10 cellular contexts compared by ENCODE assay signal in genomic region chr20:32510601-32511357, GRCh38.
DNase-seq lines count a peak whose midpoint lies in the region; ATAC-seq lines count a peak whose summit lies in the region.
"Had no signal": no experiment of that assay in that cellular context is flagged by ENCODE, and none has a peak within 500 bp of the region (broad histone marks: within the 10 kb centered on the region; RNA-seq: fewer than 3 reads in every experiment).

No MANE protein-coding gene starts in this region.

- H2BK120ac ChIP-seq in mesendoderm (ENCODE audit: low read depth, low read length) = no peak overlapping the region

- no peaks in the 10 kb centered on the region for H3K36me3 ChIP-seq in mesendoderm (ENCODE audit: control insufficient read depth, insufficient read depth, low read length)
- H3K36me3 ChIP-seq in aorta (ENCODE audit: control insufficient read depth in 1 of 2, insufficient read depth in 2 of 2, low read length in 1 of 2) = no peaks in the 10 kb centered on the region

- H3K79me2 ChIP-seq in mesendoderm (ENCODE audit: control insufficient read depth, insufficient read depth, low read length) = no peaks in the 10 kb centered on the region

- H2BK5ac ChIP-seq in mesendoderm (ENCODE audit: low read length) = no peak overlapping the region

- no peak overlapping the region for H3K9ac ChIP-seq in mesendoderm (ENCODE audit: low read length)

- H3K27me3 ChIP-seq in mesendoderm (ENCODE audit: insufficient read depth, low read length, poor library complexity) (no peaks in the 10 kb centered on the region), aorta (ENCODE audit: control insufficient read depth in 1 of 2, insufficient read depth in 2 of 2, low read length in 1 of 2) (no peaks in the 10 kb centered on the region)

- no peaks in the 10 kb centered on the region for H3K79me1 ChIP-seq in mesendoderm (ENCODE audit: low read length)

- no CpG with 5 or more reads among the region's 17 CpGs for WGBS in mesendoderm (ENCODE audit: extremely low coverage, insufficient coverage, low lambda C conversion rate)
- 70 to 75% methylated on average over 16 to 17 of the region's 17 CpGs for WGBS in aorta, 2 donors

- no peak overlapping the region for H4K8ac ChIP-seq in mesendoderm (ENCODE audit: low read depth, low read length)

- peak overlapping the region; percentile 19 for H3K18ac ChIP-seq in mesendoderm (ENCODE audit: low read length)

- no peaks in the 10 kb centered on the region for H3K27me3 Mint-ChIP-seq in activated naive CD4-positive, alpha-beta T cell treated with anti-CD3 and anti-CD28 coated beads, Interleukin-2, amount 50 U/mL, for 24 hours

- H3K27ac ChIP-seq in mesendoderm (ENCODE audit: low read depth, low read length) = no peak overlapping the region
- H3K27ac ChIP-seq in aorta (ENCODE audit: low read depth in 1 of 2, low read length in 2 of 2) = no peak overlapping the region

- H3K4me3 ChIP-seq in mesendoderm (ENCODE audit: low read length) (no peak overlapping the region), aorta (ENCODE audit: low read length in 2 of 2) (no peak overlapping the region)

- no peak overlapping the region for H3K4ac ChIP-seq in mesendoderm (ENCODE audit: low read depth, low read length)

- H3K4me3 Mint-ChIP-seq in activated naive CD4-positive, alpha-beta T cell treated with anti-CD3 and anti-CD28 coated beads, Interleukin-2, amount 50 U/mL, for 24 hours = peak overlapping the region; percentile 82

- peaks cover 92% of the 10 kb centered on the region for H3K4me1 Mint-ChIP-seq in activated naive CD4-positive, alpha-beta T cell treated with anti-CD3 and anti-CD28 coated beads, Interleukin-2, amount 50 U/mL, for 24 hours

- peak; percentile 42 to 59 for ATAC-seq in activated naive CD4-positive, alpha-beta T cell treated with anti-CD3 and anti-CD28 coated beads, Interleukin-2, amount 50 U/mL, for 72 hours
- peak; percentile 19 for ATAC-seq in aorta (ENCODE audit: low FRiP score)

- H3K27ac Mint-ChIP-seq in activated naive CD4-positive, alpha-beta T cell treated with anti-CD3 and anti-CD28 coated beads, Interleukin-2, amount 50 U/mL, for 24 hours = peak overlapping the region; percentile 93
- H3K27ac Mint-ChIP-seq in activated naive CD4-positive, alpha-beta T cell treated with anti-CD3 and anti-CD28 coated beads, Interleukin-2, amount 50 U/mL, for 72 hours = peak overlapping the region; percentile 87 to 94

- H3K4me1 ChIP-seq in mesendoderm (ENCODE audit: control insufficient read depth, low read depth, low read length) (peaks cover 3% of the 10 kb centered on the region), aorta (ENCODE audit: control insufficient read depth in 1 of 2, insufficient read depth in 2 of 2, low read length in 2 of 2) (no peaks in the 10 kb centered on the region)

- no peaks in the 10 kb centered on the region for H3K9me3 Mint-ChIP-seq in activated naive CD4-positive, alpha-beta T cell treated with anti-CD3 and anti-CD28 coated beads, Interleukin-2, amount 50 U/mL, for 24 hours
- no peaks in the 10 kb centered on the region for H3K9me3 Mint-ChIP-seq in activated naive CD4-positive, alpha-beta T cell treated with anti-CD3 and anti-CD28 coated beads, Interleukin-2, amount 50 U/mL, for 72 hours

- intact Hi-C loops in aorta (cut with DNase I) = no loop called here

- H3K9me3 ChIP-seq in aorta (ENCODE audit: control insufficient read depth, low read length) = no peaks in the 10 kb centered on the region

- peaks cover 4% of the 10 kb centered on the region for H3K36me3 Mint-ChIP-seq in activated naive CD4-positive, alpha-beta T cell treated with anti-CD3 and anti-CD28 coated beads, Interleukin-2, amount 50 U/mL, for 24 hours
- peaks cover 4 to 8% of the 10 kb centered on the region in 2 donors for H3K36me3 Mint-ChIP-seq in activated naive CD4-positive, alpha-beta T cell treated with anti-CD3 and anti-CD28 coated beads, Interleukin-2, amount 50 U/mL, for 72 hours

- peak overlapping the region; percentile 12 for H3K56ac ChIP-seq in mesendoderm (ENCODE audit: low read length)

- H2AK5ac ChIP-seq in mesendoderm (ENCODE audit: low read length) = no peak overlapping the region

- H4K5ac ChIP-seq in mesendoderm (ENCODE audit: low read length) = no peak overlapping the region

- H3K23ac ChIP-seq in mesendoderm (ENCODE audit: low read length) = no peak overlapping the region

- H2BK15ac ChIP-seq in mesendoderm (replicated peaks; ENCODE audit: low read depth) = no peak overlapping the region

- no peak for DNase-seq in activated naive CD4-positive, alpha-beta T cell treated with anti-CD3 and anti-CD28 coated beads, Interleukin-2, amount 50 U/mL, for 16 hours
- DNase-seq in activated naive CD4-positive, alpha-beta T cell treated with anti-CD3 and anti-CD28 coated beads, Interleukin-2, amount 50 U/mL, for 72 hours (ENCODE audit: low spot score in 2 of 2) = peak in 1 of 2 donors; percentile 57
- DNase-seq in mesendoderm = peak; percentile 50
- DNase-seq in aorta = peak in 1 of 2 donors; percentile 43
- DNase-seq in NCI-H2081 treated with DMSO at 0.1 percent for 48 hours (lab: John Stamatoyannopoulos, UW) = no peak
- DNase-seq in NCI-H226 = no peak
- no peak for DNase-seq in SIG-M5 treated with dmso at 0.1 percent for 504 hours (lab: John Stamatoyannopoulos, UW; ENCODE audit: unreplicated experiment)
- DNase-seq: dermis blood vessel endothelial cell, T1000 had no signal

- H3K4me2 ChIP-seq in mesendoderm (ENCODE audit: low read length) = no peak overlapping the region
